30 cellular contexts compared by ENCODE assay signal in the genomic region with DNA sequence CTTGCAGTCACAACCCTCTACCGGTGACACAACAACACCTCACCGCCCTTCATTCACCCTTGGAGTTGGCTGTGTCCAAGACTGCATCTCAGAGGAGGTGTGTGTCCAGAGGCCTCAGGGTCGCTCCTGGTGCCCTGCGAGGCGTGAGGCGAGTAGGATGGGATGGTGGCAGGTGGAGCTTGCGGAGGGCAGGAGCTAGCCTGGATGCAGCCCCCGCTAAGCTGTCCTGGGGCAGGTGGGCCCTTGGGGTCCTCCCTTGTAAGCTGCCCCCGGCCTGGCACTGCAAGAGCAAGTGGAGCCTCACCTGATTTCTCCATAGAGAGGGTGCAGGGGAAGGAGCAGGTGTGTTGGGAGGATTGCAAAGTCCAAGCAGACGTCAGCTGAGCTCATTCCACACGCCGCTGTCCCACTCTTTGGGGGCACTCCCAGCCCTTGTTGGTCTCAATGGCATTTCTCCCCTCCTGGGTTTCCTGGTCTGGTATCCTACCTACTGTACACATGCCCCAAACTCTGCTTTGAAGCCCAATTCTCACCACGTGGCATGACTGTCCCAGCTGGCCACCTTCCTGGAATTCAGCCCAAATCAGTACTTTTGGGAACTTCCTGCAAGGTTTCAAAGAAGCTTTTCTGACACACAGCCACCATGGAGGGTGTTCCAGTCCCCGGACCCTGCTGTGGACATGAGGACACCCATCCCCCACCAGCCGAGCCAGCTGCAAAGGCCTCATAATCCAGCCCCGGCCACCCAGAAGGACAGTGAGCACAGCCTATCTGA. TPM values are rescaled to one million over a fixed set of nuclear protein-coding genes. Genes with fewer than 3 reads are reported as not detected.
"Had no signal": no experiment of that assay in that cellular context is flagged by ENCODE, and none has a peak within 500 bp of the region (broad histone marks: within the 10 kb centered on the region; RNA-seq: fewer than 3 reads in every experiment).

No MANE protein-coding gene starts in this region.

- H3K9me3 ChIP-seq: left ventricle myocardium inferior, neutrophil, right lobe of liver, tibial nerve had no signal

- H3K4me1 ChIP-seq: left ventricle myocardium inferior had no signal

- H3K4me3 ChIP-seq: hepatocyte, left ventricle myocardium inferior, lung, right lobe of liver, skin epidermis, tibial nerve had no signal

- FAIRE-seq: colon, endometrium, frontal cortex had no signal

- H3K27ac ChIP-seq: epithelial cell of prostate, hepatocyte, left ventricle myocardium inferior, neutrophil, right lobe of liver, skin epidermis, tibial nerve had no signal

- DNase-seq: activated CD4-positive, alpha-beta memory T cell treated with anti-CD3 and anti-CD28 coated beads for 36 hours; activated CD4-positive, alpha-beta T cell treated with anti-CD3 and anti-CD28 coated beads, Interleukin-2, amount 10 ng/mL, durations not matched to agents 24 days and 14 days; activated CD4-positive, CD25-positive, alpha-beta regulatory T cell treated with anti-CD3 and anti-CD28 coated beads, Interleukin-2, amount 50 U/mL, for 72 hours; activated T-cell treated with anti-CD3 and anti-CD28 coated beads, Interleukin-2, amount 50 U/mL, for 4 hours; anterior cingulate cortex; dermis blood vessel endothelial cell; effector CD4-positive, alpha-beta T cell; glutamatergic neuron; islet precursor cell; left ventricle myocardium inferior; mesendoderm; stimulated activated CD4-positive, alpha-beta T cell treated with anti-CD3 and anti-CD28 coated beads, Interleukin-4, amount 100 ng/mL, for 24 hours; stimulated activated naive CD8-positive, alpha-beta T cell treated with anti-CD3 and anti-CD28 coated beads, Interleukin-15, amount 100 ng/mL, for 72 hours; substantia nigra; T-cell; T-helper 9 cell had no signal

- ATAC-seq: activated T-cell treated with anti-CD3 and anti-CD28 coated beads, Interleukin-2, amount 50 U/mL, for 4 hours; activated T-helper 17 cell treated with anti-CD3 and anti-CD28 coated beads, Interleukin-2, amount 50 U/mL, for 72 hours; natural killer cell treated with Interleukin-12 subunit alpha and Interleukin-12 subunit beta and Interleukin-15 and Interleukin-18, amount 100 ng/mL, for 72 hours; stimulated activated memory B cell treated with anti-CD40 and anti-IgM and Interleukin-4, amounts not matched to agents 10 μg/mL and 1 μg/mL and 100 μg/mL, for 72 hours; stimulated activated naive CD8-positive, alpha-beta T cell treated with anti-CD3 and anti-CD28 coated beads, Interleukin-15, amount 100 ng/mL, for 72 hours; T-cell had no signal

- H3K27me3 ChIP-seq: hepatocyte, neutrophil, right lobe of liver, tibial nerve had no signal

RNA-seq across cellular contexts. Expression of gene ICAM2, which starts 18.1 kb away (rescaled TPM):
- total RNA-seq: osteocyte had no signal

RNA-seq across cellular contexts. Expression of gene PRR29, which starts 40.4 kb away (rescaled TPM):
- total RNA-seq: left ventricle myocardium inferior, osteocyte had no signal
